Comparison of ENCODE assay signal across 8 cellular contexts in genomic region chr3:9395570-9396300, GRCh38. TPM values are rescaled to one million over a fixed set of nuclear protein-coding genes. Genes with fewer than 3 reads are reported as not detected.
A peak's percentile ranks its signal among the peaks of the same experiment; 100 is the strongest.
DNase-seq lines count a peak whose midpoint lies in the region; ATAC-seq and TF ChIP-seq lines count a peak whose summit lies in the region.

No MANE protein-coding gene starts in this region.

- in situ Hi-C loops in brain microvascular endothelial cell (cut with HindIII; ENCODE audit: low pct_ligation_motif_present, low sequenced_read_pairs) = no loop called here

- TF ChIP-seq CTCF in heart right ventricle (IDR thresholded peaks at IDR 0.05) (no peak), brain microvascular endothelial cell (IDR thresholded peaks at IDR 0.05; ENCODE audit: low read depth, low read length, missing control alignments) (no peak)

- H3K9me3 ChIP-seq in heart right ventricle (no peaks in the 10 kb centered on the region), mesenchymal stem cell (ENCODE audit: control insufficient read depth, low read length) (no peaks in the 10 kb centered on the region), aorta (ENCODE audit: control insufficient read depth, low read length) (no peaks in the 10 kb centered on the region)

- H3K4ac ChIP-seq in mesenchymal stem cell (ENCODE audit: low read depth in 1 of 2, low read length in 2 of 2) = peak overlapping the region; percentile 85 to 89

- peak overlapping the region; percentile 84 for H3K4me2 ChIP-seq in mesenchymal stem cell (ENCODE audit: low read length, poor library complexity, severe bottlenecking)

- DNase-seq in heart right ventricle = no peak
- no peak for DNase-seq in cardiac septum (ENCODE audit: low spot score)
- DNase-seq in brain microvascular endothelial cell = no peak
- DNase-seq in mesenchymal stem cell = peak; percentile 36
- no peak for DNase-seq in aorta
- DNase-seq in GDM1 (lab: John Stamatoyannopoulos, UW) = no peak
- no peak for DNase-seq in NCI-H82 (lab: John Stamatoyannopoulos, UW)
- DNase-seq in nucleus accumbens (lab: John Stamatoyannopoulos, UW) = no peak

- no peaks in the 10 kb centered on the region for H3K79me1 ChIP-seq in mesenchymal stem cell (replicated peaks; ENCODE audit: low read length, poor library complexity, severe bottlenecking)

- WGBS in heart right ventricle, 2 donors = 7 to 9% methylated on average over 15 of the region's 15 CpGs
- WGBS in mesenchymal stem cell = 13% methylated on average over 15 of the region's 15 CpGs
- 1 to 2% methylated on average over 15 of the region's 15 CpGs for WGBS in aorta, 2 donors

- H4K8ac ChIP-seq in mesenchymal stem cell (ENCODE audit: low read length) = peak overlapping the region; percentile 61

- H3K4me3 ChIP-seq in heart right ventricle (peak overlapping the region; percentile 49 to 97 (median 90)), brain microvascular endothelial cell (ENCODE audit: low read depth, low read length) (peak overlapping the region; percentile 83), mesenchymal stem cell (ENCODE audit: insufficient read depth in 1 of 2, low read depth in 1 of 2, low read length in 2 of 2) (peak overlapping the region; percentile 80 to 90), aorta (ENCODE audit: low read length in 2 of 2) (peak overlapping the region; percentile 49 to 66)

- H3K36me3 ChIP-seq in heart right ventricle (peaks cover 0 to 47% (median 18%) of the 10 kb centered on the region in 9 donors), brain microvascular endothelial cell (replicated peaks) (peaks cover 30% of the 10 kb centered on the region), mesenchymal stem cell (ENCODE audit: control insufficient read depth in 1 of 2, insufficient read depth in 2 of 2, low read depth in 1 of 2, low read length in 2 of 2) (peaks cover 11 to 41% of the 10 kb centered on the region in 2 experiments), aorta (ENCODE audit: control insufficient read depth in 1 of 2, insufficient read depth in 2 of 2, low read length in 1 of 2) (peaks cover under 1 to 1% of the 10 kb centered on the region in 2 donors)

- no peak overlapping the region for H2BK15ac ChIP-seq in mesenchymal stem cell (ENCODE audit: low read depth, poor library complexity, severe bottlenecking)

- H2AK5ac ChIP-seq in mesenchymal stem cell (ENCODE audit: low read length, severe bottlenecking) = peak overlapping the region; percentile 83

- H3K14ac ChIP-seq in mesenchymal stem cell (ENCODE audit: low read length in 2 of 2) = peak overlapping the region in 1 of 2 experiments; percentile 39

- peak overlapping the region in 1 of 2 experiments; percentile 68 for H2BK12ac ChIP-seq in mesenchymal stem cell (ENCODE audit: low read length in 2 of 2)

- H2AFZ ChIP-seq in mesenchymal stem cell (ENCODE audit: low read depth, low read length) = no peak overlapping the region

- intact Hi-C loops in heart right ventricle (cut with DNase I) = loop anchor here in 5 of 10 donors (1.0 to 5.0 kb wide), 4 partner anchors 27 to 33 kb away; partner anchors contain the start of gene THUMPD3 (in 4 of the 5)
- intact Hi-C loops in cardiac septum (cut with DNase I) = loop anchor here (1.0 to 5.0 kb wide), 2 partner anchors 27 to 33 kb away; partner anchors contain the start of gene THUMPD3
- intact Hi-C loops in aorta (cut with DNase I) = no loop called here

- no peak overlapping the region for H3K23ac ChIP-seq in mesenchymal stem cell (ENCODE audit: low read length in 2 of 2)

- peak overlapping the region; percentile 63 for H2BK5ac ChIP-seq in mesenchymal stem cell (ENCODE audit: low read depth, low read length, poor library complexity, severe bottlenecking)

- H2BK120ac ChIP-seq in mesenchymal stem cell (ENCODE audit: low read depth, low read length) = peak overlapping the region; percentile 29

- no peak overlapping the region for H4K91ac ChIP-seq in mesenchymal stem cell (ENCODE audit: low read length)

- ATAC-seq in heart right ventricle = no peak
- ATAC-seq in aorta (ENCODE audit: low FRiP score) = no peak

- H3K27ac ChIP-seq in heart right ventricle = peak overlapping the region; percentile 90 to 99 (median 99)
- peak overlapping the region; percentile 97 for H3K27ac ChIP-seq in brain microvascular endothelial cell
- H3K27ac ChIP-seq in mesenchymal stem cell (ENCODE audit: low read length, poor library complexity, severe bottlenecking) = peak overlapping the region; percentile 98
- H3K27ac ChIP-seq in aorta (ENCODE audit: low read depth in 1 of 2, low read length in 2 of 2) = peak overlapping the region; percentile 58 to 63

- H3K4me1 ChIP-seq in heart right ventricle (peaks cover 16 to 77% (median 63%) of the 10 kb centered on the region in 9 donors), mesenchymal stem cell (ENCODE audit: control insufficient read depth, insufficient read depth, low read depth, low read length) (peaks cover 3% of the 10 kb centered on the region), aorta (ENCODE audit: control insufficient read depth in 1 of 2, insufficient read depth in 2 of 2, low read length in 2 of 2) (no peaks in the 10 kb centered on the region)

- H3K9ac ChIP-seq in mesenchymal stem cell (ENCODE audit: low read length) = peak overlapping the region; percentile 95

- H3K27me3 ChIP-seq in heart right ventricle (no peaks in the 10 kb centered on the region), brain microvascular endothelial cell (replicated peaks) (no peaks in the 10 kb centered on the region), mesenchymal stem cell (ENCODE audit: control insufficient read depth in 1 of 2, insufficient read depth in 1 of 2, low read length in 2 of 2) (no peaks in the 10 kb centered on the region), aorta (ENCODE audit: control insufficient read depth in 1 of 2, insufficient read depth in 2 of 2, low read length in 1 of 2) (no peaks in the 10 kb centered on the region)

- H3K18ac ChIP-seq in mesenchymal stem cell (ENCODE audit: low read depth in 1 of 2, low read length in 2 of 2) = peak overlapping the region; percentile 90 to 92

RNA-seq across cellular contexts. Expression of gene SETD5, which starts 1.7 kb away (rescaled TPM):
- total RNA-seq in heart right ventricle (10 to 100 TPM; 45.0 to 64.7 (median 57.5) TPM), cardiac septum (65.9 TPM), aorta (100 to 1,000 TPM; 148 to 200 TPM)
- polyA plus RNA-seq in heart right ventricle (10 to 100 TPM; 10.8 to 42.7 TPM), aorta (10 to 100 TPM; 13.9 to 37.3 TPM)
- polyA plus RNA-seq in mesenchymal stem cell (2013, experiment 1 of 2) = 83.9 TPM
- 77.6 TPM for polyA plus RNA-seq in mesenchymal stem cell (2013, experiment 2 of 2)

RNA-seq across cellular contexts. Expression of gene THUMPD3, which starts 32.9 kb away (rescaled TPM):
- total RNA-seq in heart right ventricle (10 to 100 TPM; 40.3 to 72.1 (median 52.5) TPM), cardiac septum (53.5 TPM), aorta (10 to 100 TPM; 23.8 to 26.2 TPM)
- polyA plus RNA-seq in heart right ventricle (10 to 100 TPM; 40.7 to 57.4 TPM), aorta (10 to 100 TPM; 16.9 to 22.5 TPM)
- polyA plus RNA-seq in mesenchymal stem cell (2013, experiment 1 of 2) = 19.1 TPM
- polyA plus RNA-seq in mesenchymal stem cell (2013, experiment 2 of 2) = 20.3 TPM
